27 cellular contexts compared by ENCODE assay signal in genomic region chr18:4232656-4233055, GRCh38.
"Had no signal": no experiment of that assay in that cellular context is flagged by ENCODE, and none has a peak within 500 bp of the region (broad histone marks: within the 10 kb centered on the region; RNA-seq: fewer than 3 reads in every experiment).

No MANE protein-coding gene starts in this region.

- ATAC-seq: gastroesophageal sphincter; left colon; right lobe of liver; stimulated activated effector memory CD8-positive, alpha-beta T cell treated with anti-CD3 and anti-CD28 coated beads, Interleukin-12 subunit alpha, Interleukin-12 subunit beta, amount 100 ng/mL, for 72 hours had no signal

- H3K27me3 ChIP-seq: adrenal gland, ascending aorta, gastroesophageal sphincter, ovary, right lobe of liver had no signal

- H3K27ac ChIP-seq: adrenal gland, ascending aorta, cardiac muscle cell, coronary artery, gastroesophageal sphincter, ovary, right lobe of liver, skin epidermis, thoracic aorta had no signal

- H3K4me1 ChIP-seq: adrenal gland, ascending aorta, gastroesophageal sphincter, right lobe of liver had no signal

- H3K9me3 ChIP-seq: adrenal gland, ovary, right lobe of liver, thoracic aorta had no signal

- H3K36me3 ChIP-seq: adrenal gland, ascending aorta, cardiac muscle cell, gastroesophageal sphincter, ovary, right lobe of liver, thoracic aorta had no signal

- H3K4me3 ChIP-seq: adrenal gland, ascending aorta, cardiac muscle cell, coronary artery, gastroesophageal sphincter, ovary, right lobe of liver, skin epidermis, thoracic aorta had no signal

- DNase-seq: activated CD4-positive, alpha-beta T cell treated with anti-CD3 and anti-CD28 coated beads for 4 hours; activated CD4-positive, alpha-beta T cell treated with anti-CD3 and anti-CD28 coated beads, Interleukin-2, amount 50 U/mL, for 48 hours; activated CD8-positive, alpha-beta memory T cell treated with anti-CD3 and anti-CD28 coated beads, Interleukin-2, amount 50 U/mL, for 4 hours; activated effector memory CD4-positive, alpha-beta T cell treated with anti-CD3 and anti-CD28 coated beads, Interleukin-2, amount 50 U/mL, for 16 hours; activated naive CD4-positive, alpha-beta T cell treated with anti-CD3 and anti-CD28 coated beads for 36 hours; activated naive CD8-positive, alpha-beta T cell treated with anti-CD3 and anti-CD28 coated beads for 36 hours; activated T-cell treated with anti-CD3 and anti-CD28 coated beads, Interleukin-2, amount 50 U/mL, for 1 hour; adrenal gland; hippocampal formation; immature natural killer cell; kidney; left colon; mammary epithelial cell; naive B cell; nephron progenitor cell; ovary; right lobe of liver; stimulated activated CD4-positive, alpha-beta T cell treated with anti-CD3 and anti-CD28 coated beads, Interleukin-12 subunit alpha, Interleukin-12 subunit beta, amount 100 ng/mL, for 4 hours; stimulated activated CD4-positive, alpha-beta T cell treated with anti-CD3 and anti-CD28 coated beads, Interleukin-4, amount 100 ng/mL, for 24 hours; trophoblast cell had no signal
